Comparison of ENCODE assay signal across 8 cellular contexts in genomic region chr7:99579956-99580777, GRCh38. TPM values are rescaled to one million over a fixed set of nuclear protein-coding genes. Genes with fewer than 3 reads are reported as not detected.
DNase-seq lines count a peak whose midpoint lies in the region; ATAC-seq and TF ChIP-seq lines count a peak whose summit lies in the region.

No MANE protein-coding gene starts in this region.

- 0 to 1% (median 0%) methylated on average over 50 to 54 of the region's 54 CpGs for WGBS in ovary, 3 donors

- H3K9me2 ChIP-seq in OCI-LY1 (ENCODE audit: low read depth, low read length): no peaks in the 10 kb centered on the region

- H3K9me3 Mint-ChIP-seq in type B pancreatic cell: no peaks in the 10 kb centered on the region

- no peaks in the 10 kb centered on the region for H3K79me2 ChIP-seq in OCI-LY1 (ENCODE audit: insufficient read depth, low read length)

- peaks cover 4% of the 10 kb centered on the region for H3K4me1 Mint-ChIP-seq in type B pancreatic cell (ENCODE audit: unreplicated experiment)

- TF ChIP-seq POLR2A in ovary (IDR thresholded peaks at IDR 0.05): no peak

- TF ChIP-seq EP300 in ovary (IDR thresholded peaks at IDR 0.05): no peak

- H3K4me1 ChIP-seq in OCI-LY1 (ENCODE audit: insufficient read depth, low read length, severe bottlenecking) (peaks cover 29% of the 10 kb centered on the region), ovary (ENCODE audit: insufficient read depth) (peaks cover 4% of the 10 kb centered on the region)

- intact Hi-C loops in Right ventricle myocardium superior (cut with DNase I): no loop called here
- intact Hi-C loops in ovary (cut with DNase I): no loop called here

- H3K27ac ChIP-seq in OCI-LY1 (ENCODE audit: low read depth, low read length, poor library complexity, severe bottlenecking): no peak overlapping the region
- H3K27ac ChIP-seq in ovary: no peak overlapping the region

- H3K4me3 ChIP-seq in OCI-LY1 (ENCODE audit: low read depth, low read length, poor library complexity, severe bottlenecking) (peak overlapping the region; percentile 56), ovary (peak overlapping the region; percentile 53)

- H3K27me3 ChIP-seq in OCI-LY1 (ENCODE audit: insufficient read depth, low read length) (peaks cover 4% of the 10 kb centered on the region; the same call in 1 of the 2 replicates), ovary (no peaks in the 10 kb centered on the region)

- peak; percentile 79 for DNase-seq in G401 (ENCODE audit: low spot score)
- DNase-seq in activated gamma-delta T cell treated with anti-CD3 and anti-CD28 coated beads, Interleukin-2, amount 50 U/mL, for 16 hours (ENCODE audit: low read depth): peak; percentile 33
- DNase-seq in Right ventricle myocardium superior: peak; percentile 53
- peak; percentile 34 to 71 (median 51) for DNase-seq in ovary
- peak; percentile 83 for DNase-seq in type B pancreatic cell (ENCODE audit: extremely low spot score, unreplicated experiment)
- DNase-seq in NCI-H446 (lab: John Stamatoyannopoulos, UW): no peak
- no peak for DNase-seq in cortex of kidney (lab: John Stamatoyannopoulos, UW)

- H3K4me2 ChIP-seq in OCI-LY1 (ENCODE audit: low read length): peak overlapping the region; percentile 61

- H3K9me3 ChIP-seq in OCI-LY1 (ENCODE audit: low read length) (no peaks in the 10 kb centered on the region), ovary (no peaks in the 10 kb centered on the region)

- H3K36me3 Mint-ChIP-seq in type B pancreatic cell: no peaks in the 10 kb centered on the region

- H3K36me3 ChIP-seq in OCI-LY1 (ENCODE audit: insufficient read depth, low read length) (no peaks in the 10 kb centered on the region; the same call in 1 of the 2 replicates), ovary (no peaks in the 10 kb centered on the region)

- in situ Hi-C loops in G401 (cut with HindIII; ENCODE audit: low sequenced_read_pairs): no loop called here

- peak overlapping the region; percentile 71 for H3K27ac Mint-ChIP-seq in type B pancreatic cell

- peak overlapping the region; percentile 25; the same call in 1 of the 2 replicates for H3K9ac ChIP-seq in OCI-LY1 (ENCODE audit: low read length)

- peaks cover 18% of the 10 kb centered on the region for H3K27me3 Mint-ChIP-seq in type B pancreatic cell

- H4K20me1 ChIP-seq in OCI-LY1 (ENCODE audit: insufficient read depth, low read length): no peaks in the 10 kb centered on the region

- ATAC-seq in Right ventricle myocardium superior (ENCODE audit: poor library complexity): peak; percentile 81

- peak overlapping the region; percentile 93 for H3K4me3 Mint-ChIP-seq in type B pancreatic cell

- peak; percentile 74 for TF ChIP-seq CTCF in OCI-LY1 (IDR thresholded peaks at IDR 0.05; ENCODE audit: low read length)
- peak in 2 of 3 donors; percentile 17 to 24 for TF ChIP-seq CTCF in ovary (IDR thresholded peaks at IDR 0.05)
- TF ChIP-seq CTCF in type B pancreatic cell (conservative IDR thresholded peaks at IDR 0.05): peak; percentile 77

- no peaks in the 10 kb centered on the region for H3F3A ChIP-seq in OCI-LY1 (ENCODE audit: insufficient read depth, low read length)

- H2AFZ ChIP-seq in OCI-LY1 (ENCODE audit: low read length): 0 out of 2 replicates have a peak overlapping the region, but pooled peaks have one; percentile 11

RNA-seq across cellular contexts. Expression of gene TMEM225B, which starts 17.9 kb away (rescaled TPM):
- total RNA-seq in G401 (2014; rRNA removed; shearing (Covaris generic)): 0.12 TPM in 1 of 2 replicates, not detected in the other
- total RNA-seq in Right ventricle myocardium superior (not detected), ovary (1 to 10 TPM in 4 of 7 donors, under 1 TPM in 3; 0.25 to 3.5 (median 1.2) TPM), type B pancreatic cell (ENCODE audit: low replicate concordance) (0.36 and 0.82 TPM in 2 replicates)
- 1 to 10 TPM in 1 of 2 donors, under 1 TPM in 1; 0.84 to 1.7 TPM for polyA plus RNA-seq in ovary

RNA-seq across cellular contexts. Expression of gene ZNF655, which starts 21.7 kb away (rescaled TPM):
- 40.9 and 48.6 TPM in 2 replicates for total RNA-seq in G401 (2014; rRNA removed; shearing (Covaris generic))
- total RNA-seq in Right ventricle myocardium superior: 24.0 TPM
- total RNA-seq in ovary: 10 to 100 TPM; 48.7 to 68.5 (median 62.4) TPM
- 10 to 100 TPM; 33.0 to 44.6 TPM for polyA plus RNA-seq in ovary
- total RNA-seq in type B pancreatic cell (ENCODE audit: low replicate concordance): 69.2 and 89.1 TPM in 2 replicates

RNA-seq across cellular contexts. Expression of gene FAM200A, which starts 28.3 kb away (rescaled TPM):
- 2.6 and 5.0 TPM in 2 replicates for total RNA-seq in G401 (2014; rRNA removed; shearing (Covaris generic))
- total RNA-seq in Right ventricle myocardium superior (6.5 TPM), ovary (10 to 100 TPM in 2 of 7 donors, 1 to 10 TPM in 5; 6.4 to 13.5 (median 9.0) TPM), type B pancreatic cell (ENCODE audit: low replicate concordance) (10.2 and 10.8 TPM in 2 replicates)
- polyA plus RNA-seq in ovary: 1 to 10 TPM; 7.5 to 8.9 TPM

RNA-seq across cellular contexts. Expression of gene ZSCAN25, which starts 36.6 kb away (rescaled TPM):
- 7.6 and 10.6 TPM in 2 replicates for total RNA-seq in G401 (2014; rRNA removed; shearing (Covaris generic))
- total RNA-seq in Right ventricle myocardium superior (6.9 TPM), ovary (10 to 100 TPM; 10.2 to 21.1 (median 18.2) TPM), type B pancreatic cell (ENCODE audit: low replicate concordance) (22.9 and 25.4 TPM in 2 replicates)
- polyA plus RNA-seq in ovary: 10 to 100 TPM in 1 of 2 donors, 1 to 10 TPM in 1; 9.8 to 10.7 TPM

Comparison
In these comparisons a context has a peak if more than half of its experiments do, and no peak if none do; other contexts are left out.
1. DNase-seq: peak in G401 (single experiment), activated gamma-delta T cell treated with anti-CD3 and anti-CD28 coated beads, Interleukin-2, amount 50 U/mL, for 16 hours (single experiment), Right ventricle myocardium superior (single experiment), ovary (5 of 5) and type B pancreatic cell (single experiment); none in NCI-H446 (0 of 2) and cortex of kidney (single experiment).
2. CTCF ChIP-seq: peak in every context shown above with its lines; median percentile 77 in type B pancreatic cell; 74 in OCI-LY1; 20 in ovary.